Comparison of ENCODE assay signal across 1 cellular context in the genomic region with DNA sequence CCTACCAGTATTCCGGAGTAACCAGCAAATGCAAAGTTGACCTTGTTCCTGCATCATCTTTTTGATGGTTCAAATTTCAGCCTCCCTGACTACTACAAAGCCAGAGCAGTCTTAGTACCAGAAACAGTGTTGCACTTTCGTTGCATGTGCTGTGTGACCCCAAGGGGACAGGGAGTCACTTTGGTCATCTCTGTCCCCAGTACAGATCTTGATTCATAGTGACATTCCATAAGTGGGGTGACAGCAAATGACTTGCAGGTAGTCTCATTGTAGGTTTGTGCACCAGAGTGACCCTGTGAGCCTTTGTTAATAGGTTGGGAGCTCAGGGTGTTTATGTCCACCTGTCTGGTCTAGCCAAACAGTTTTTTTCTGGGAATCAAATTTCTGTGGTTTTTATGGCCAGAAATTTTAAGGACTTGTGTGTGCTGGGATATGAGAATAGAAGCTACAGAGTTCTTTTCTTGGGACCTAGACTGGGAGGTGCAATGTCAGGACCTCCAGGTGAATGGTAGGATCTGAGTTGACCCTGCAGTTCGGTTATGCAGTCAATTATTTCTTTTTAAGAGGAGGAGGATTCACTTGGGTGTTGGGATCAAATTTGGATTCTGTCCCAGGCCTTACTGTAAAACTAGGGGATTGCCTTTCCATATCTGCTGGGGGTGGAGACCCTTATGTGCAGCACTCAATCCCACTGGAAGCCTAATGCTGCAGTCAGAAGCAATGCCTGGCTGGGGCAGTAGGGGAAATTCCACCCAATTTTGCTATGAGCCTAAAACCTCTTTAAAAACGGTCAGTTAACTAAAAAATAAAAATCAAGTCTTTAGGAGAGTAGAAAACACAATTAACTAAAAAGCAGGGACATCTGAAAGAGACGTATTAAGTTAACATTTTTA.
A peak's percentile ranks its signal among the peaks of the same experiment; 100 is the strongest.
TF ChIP-seq lines count a peak whose summit lies in the region.

No MANE protein-coding gene starts in this region.

TF ChIP-seq in A549, 52 proteins besides CTCF, POLR2A, EP300 and RAD21 (continued from another document):
- TF ChIP-seq, protein P1, sequence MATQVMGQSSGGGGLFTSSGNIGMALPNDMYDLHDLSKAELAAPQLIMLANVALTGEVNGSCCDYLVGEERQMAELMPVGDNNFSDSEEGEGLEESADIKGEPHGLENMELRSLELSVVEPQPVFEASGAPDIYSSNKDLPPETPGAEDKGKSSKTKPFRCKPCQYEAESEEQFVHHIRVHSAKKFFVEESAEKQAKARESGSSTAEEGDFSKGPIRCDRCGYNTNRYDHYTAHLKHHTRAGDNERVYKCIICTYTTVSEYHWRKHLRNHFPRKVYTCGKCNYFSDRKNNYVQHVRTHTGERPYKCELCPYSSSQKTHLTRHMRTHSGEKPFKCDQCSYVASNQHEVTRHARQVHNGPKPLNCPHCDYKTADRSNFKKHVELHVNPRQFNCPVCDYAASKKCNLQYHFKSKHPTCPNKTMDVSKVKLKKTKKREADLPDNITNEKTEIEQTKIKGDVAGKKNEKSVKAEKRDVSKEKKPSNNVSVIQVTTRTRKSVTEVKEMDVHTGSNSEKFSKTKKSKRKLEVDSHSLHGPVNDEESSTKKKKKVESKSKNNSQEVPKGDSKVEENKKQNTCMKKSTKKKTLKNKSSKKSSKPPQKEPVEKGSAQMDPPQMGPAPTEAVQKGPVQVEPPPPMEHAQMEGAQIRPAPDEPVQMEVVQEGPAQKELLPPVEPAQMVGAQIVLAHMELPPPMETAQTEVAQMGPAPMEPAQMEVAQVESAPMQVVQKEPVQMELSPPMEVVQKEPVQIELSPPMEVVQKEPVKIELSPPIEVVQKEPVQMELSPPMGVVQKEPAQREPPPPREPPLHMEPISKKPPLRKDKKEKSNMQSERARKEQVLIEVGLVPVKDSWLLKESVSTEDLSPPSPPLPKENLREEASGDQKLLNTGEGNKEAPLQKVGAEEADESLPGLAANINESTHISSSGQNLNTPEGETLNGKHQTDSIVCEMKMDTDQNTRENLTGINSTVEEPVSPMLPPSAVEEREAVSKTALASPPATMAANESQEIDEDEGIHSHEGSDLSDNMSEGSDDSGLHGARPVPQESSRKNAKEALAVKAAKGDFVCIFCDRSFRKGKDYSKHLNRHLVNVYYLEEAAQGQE (IDR thresholded peaks at IDR 0.05) = 0 out of 2 replicates have a peak, but pooled peaks have one; percentile 8
- 0 out of 5 replicates have a peak, but pooled peaks of 1 of the 2 experiments have one; percentile 3 for TF ChIP-seq JUN (IDR thresholded peaks at IDR 0.05)
- TF ChIP-seq, protein P2, sequence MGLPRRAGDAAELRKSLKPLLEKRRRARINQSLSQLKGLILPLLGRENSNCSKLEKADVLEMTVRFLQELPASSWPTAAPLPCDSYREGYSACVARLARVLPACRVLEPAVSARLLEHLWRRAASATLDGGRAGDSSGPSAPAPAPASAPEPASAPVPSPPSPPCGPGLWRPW (IDR thresholded peaks at IDR 0.05) = no peak
TF ChIP-seq in A549: peak in this region for 3.
